ENCODE assay signal across 20 cellular contexts in the genomic region with DNA sequence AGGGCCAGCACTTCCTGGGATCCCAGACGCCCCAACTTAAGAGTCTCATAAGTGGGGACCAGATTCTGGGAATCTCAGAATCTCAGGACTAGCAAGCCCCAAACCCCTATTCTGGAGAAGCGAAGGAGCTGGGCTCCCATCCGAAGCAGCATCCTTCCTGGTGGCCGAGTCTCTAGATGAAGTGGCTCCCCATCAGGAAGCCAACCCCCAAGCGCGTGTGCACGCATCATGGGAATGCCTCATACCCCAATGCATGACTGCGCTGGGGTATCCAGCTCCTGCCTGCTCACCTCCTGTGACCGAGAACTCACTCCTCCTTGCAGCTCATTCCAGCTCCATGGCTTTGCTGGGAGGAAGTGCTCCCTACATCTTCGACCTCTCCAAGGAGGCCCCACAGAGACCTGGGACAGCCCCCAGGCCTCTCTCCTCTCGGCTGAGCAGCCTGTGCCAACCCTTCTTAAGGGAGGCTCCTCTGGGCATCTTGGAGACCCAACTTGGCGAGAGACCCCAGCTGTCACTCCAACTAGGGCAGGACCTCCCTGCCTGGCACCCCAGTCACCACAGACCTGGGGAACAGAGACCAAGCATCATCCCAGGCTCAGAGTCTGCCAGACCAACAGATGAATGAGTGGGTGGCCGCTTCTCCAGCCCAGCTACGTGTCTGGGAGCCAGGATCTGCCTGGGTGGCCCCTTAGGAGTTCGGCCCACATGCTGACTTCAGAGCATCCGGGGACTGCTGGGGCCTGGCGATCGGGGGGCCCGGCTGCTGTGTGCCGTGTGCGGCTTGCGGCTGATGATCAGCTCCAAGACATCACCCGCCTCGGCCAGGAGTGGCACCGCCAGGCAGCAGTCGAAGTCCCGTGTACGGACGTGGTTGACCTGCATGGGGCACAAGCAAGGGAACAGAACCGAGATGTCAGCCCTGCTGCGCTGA. TPM values are rescaled to one million over a fixed set of nuclear protein-coding genes. Genes with fewer than 3 reads are reported as not detected.
"Had no signal": no experiment of that assay in that cellular context is flagged by ENCODE, and none has a peak within 500 bp of the region (broad histone marks: within the 10 kb centered on the region; RNA-seq: fewer than 3 reads in every experiment).

No MANE protein-coding gene starts in this region.

- H3K9ac ChIP-seq: neural progenitor cell had no signal

- H3K27ac ChIP-seq: epithelial cell of prostate, esophagus muscularis mucosa, gastroesophageal sphincter, neural progenitor cell, sigmoid colon, skin epidermis, stomach, uterus had no signal

- H2AFZ ChIP-seq: neural progenitor cell had no signal

- H3K27me3 ChIP-seq: esophagus muscularis mucosa, gastroesophageal sphincter, neural progenitor cell, sigmoid colon, stomach, uterus had no signal

- H3K4me1 Mint-ChIP-seq: neural progenitor cell had no signal

- H3K4me3 ChIP-seq: esophagus muscularis mucosa, gastroesophageal sphincter, mucosa of descending colon, neural progenitor cell, sigmoid colon, skin epidermis, stomach, uterus had no signal

- H3K4me3 Mint-ChIP-seq: dendritic cell treated with granulocyte-macrophage colony-stimulating factor and Interleukin-4, amounts not matched to agents 40 ng/mL and 50 ng/mL, for 4 days; effector memory CD8-positive, alpha-beta T cell; naive thymus-derived CD8-positive, alpha-beta T cell; neural progenitor cell had no signal

- H3K27ac Mint-ChIP-seq: dendritic cell treated with granulocyte-macrophage colony-stimulating factor and Interleukin-4, amounts not matched to agents 40 ng/mL and 50 ng/mL, for 4 days; naive thymus-derived CD8-positive, alpha-beta T cell; neural progenitor cell had no signal

- H3K36me3 ChIP-seq: neural progenitor cell, sigmoid colon, uterus had no signal

- ATAC-seq: effector memory CD8-positive, alpha-beta T cell; gastroesophageal sphincter; mucosa of descending colon; naive thymus-derived CD8-positive, alpha-beta T cell had no signal

- H3K4me1 ChIP-seq: neural progenitor cell, sigmoid colon, uterus had no signal

- H3K4me2 ChIP-seq: neural progenitor cell had no signal

- DNase-seq: effector memory CD8-positive, alpha-beta T cell; foreskin fibroblast; naive thymus-derived CD8-positive, alpha-beta T cell; occipital lobe; sigmoid colon; stimulated activated CD4-positive, alpha-beta T cell treated with anti-CD3 and anti-CD28 coated beads, Interleukin-12 subunit alpha, Interleukin-12 subunit beta, amount 100 ng/mL, for 4 hours; stimulated activated naive CD4-positive, alpha-beta T cell; stomach; substantia nigra; trophoblast cell; uterus had no signal

- H3K9me3 ChIP-seq: esophagus muscularis mucosa, gastroesophageal sphincter, mucosa of descending colon, sigmoid colon, stomach, uterus had no signal

- H3K9me3 Mint-ChIP-seq: dendritic cell treated with granulocyte-macrophage colony-stimulating factor and Interleukin-4, amounts not matched to agents 40 ng/mL and 50 ng/mL, for 4 days; effector memory CD8-positive, alpha-beta T cell; naive thymus-derived CD8-positive, alpha-beta T cell; neural progenitor cell had no signal

- H3K36me3 Mint-ChIP-seq: neural progenitor cell had no signal

RNA-seq across cellular contexts. Expression of gene GRIP2, which starts 46.9 kb away (rescaled TPM):
- total RNA-seq: kidney epithelial cell; naive thymus-derived CD8-positive, alpha-beta T cell; pulmonary artery endothelial cell had no signal
- polyA plus RNA-seq: naive thymus-derived CD8-positive, alpha-beta T cell had no signal
